ENCODE assay signal across 27 cellular contexts in genomic region chr2:210452194-210452593, GRCh38.
"Had no signal": no experiment of that assay in that cellular context is flagged by ENCODE, and none has a peak within 500 bp of the region (broad histone marks: within the 10 kb centered on the region; RNA-seq: fewer than 3 reads in every experiment).

No MANE protein-coding gene starts in this region.

- H3K27me3 ChIP-seq: esophagus squamous epithelium, gastrocnemius medialis, heart left ventricle, hepatocyte, left lung had no signal

- H3K4me1 Mint-ChIP-seq: mesothelial cell of epicardium had no signal

- ATAC-seq: effector memory CD8-positive, alpha-beta T cell; esophagus mucosa; gastrocnemius medialis; heart left ventricle; left cardiac atrium; left lung; left ventricle myocardium superior; lower lobe of right lung; mucosa of descending colon had no signal

- H3K27ac Mint-ChIP-seq: effector memory CD8-positive, alpha-beta T cell; endodermal cell; mesothelial cell of epicardium had no signal

- H2AFZ ChIP-seq: hepatocyte had no signal

- H3K27ac ChIP-seq: coronary artery, epithelial cell of prostate, esophagus squamous epithelium, gastrocnemius medialis, heart left ventricle, hepatocyte, left lung, lower lobe of right lung had no signal

- H3K4me3 Mint-ChIP-seq: effector memory CD8-positive, alpha-beta T cell; endodermal cell; immature natural killer cell; mesothelial cell of epicardium; naive B cell had no signal

- H3K27me3 Mint-ChIP-seq: effector memory CD8-positive, alpha-beta T cell; naive B cell had no signal

- H3K4me1 ChIP-seq: esophagus squamous epithelium, gastrocnemius medialis, heart left ventricle, left lung, lower lobe of right lung had no signal

- H3K4me2 ChIP-seq: hepatocyte had no signal

- DNase-seq: dermis blood vessel endothelial cell; effector CD8-positive, alpha-beta T cell; effector memory CD8-positive, alpha-beta T cell; endodermal cell; erythroblast; esophagus squamous epithelium; foreskin fibroblast; foreskin melanocyte; gastrocnemius medialis; heart left ventricle; hypothalamus; immature natural killer cell; islet precursor cell; kidney; kidney glomerular epithelial cell; left cardiac atrium; left lung; left ventricle myocardium superior; lower lobe of right lung; mesenchymal stem cell; mucosa of descending colon; naive B cell had no signal

- H3K9me3 ChIP-seq: gastrocnemius medialis, lower lobe of right lung had no signal

- H3K4me3 ChIP-seq: coronary artery, esophagus squamous epithelium, gastrocnemius medialis, heart left ventricle, hepatocyte, left lung, lower lobe of right lung, mucosa of descending colon had no signal
